Comparison of ENCODE assay signal across 2 cellular contexts in genomic region chr19:5271145-5271544, GRCh38.
TF ChIP-seq lines count a peak whose summit lies in the region.

No MANE protein-coding gene starts in this region.

TF ChIP-seq in IMR-90, 13 proteins besides CTCF, POLR2A, EP300 and RAD21 (continued from another document):
- TF ChIP-seq MAZ (IDR thresholded peaks at IDR 0.05; ENCODE audit: borderline replicate concordance, low read depth, low read length) (no peak), NFE2L2 (IDR thresholded peaks at IDR 0.05; ENCODE audit: low read depth, low read length) (no peak), USF2 (IDR thresholded peaks at IDR 0.05; ENCODE audit: low read depth, low read length) (no peak), CEBPB (IDR thresholded peaks at IDR 0.05; ENCODE audit: low read depth, low read length) (no peak), FOS (IDR thresholded peaks at IDR 0.05; ENCODE audit: low read depth, low read length) (no peak), CHD1 (IDR thresholded peaks at IDR 0.05; ENCODE audit: low read depth, low read length) (no peak), BHLHE40 (IDR thresholded peaks at IDR 0.05; ENCODE audit: low read depth, low read length) (no peak)
- TF ChIP-seq, protein P1, sequence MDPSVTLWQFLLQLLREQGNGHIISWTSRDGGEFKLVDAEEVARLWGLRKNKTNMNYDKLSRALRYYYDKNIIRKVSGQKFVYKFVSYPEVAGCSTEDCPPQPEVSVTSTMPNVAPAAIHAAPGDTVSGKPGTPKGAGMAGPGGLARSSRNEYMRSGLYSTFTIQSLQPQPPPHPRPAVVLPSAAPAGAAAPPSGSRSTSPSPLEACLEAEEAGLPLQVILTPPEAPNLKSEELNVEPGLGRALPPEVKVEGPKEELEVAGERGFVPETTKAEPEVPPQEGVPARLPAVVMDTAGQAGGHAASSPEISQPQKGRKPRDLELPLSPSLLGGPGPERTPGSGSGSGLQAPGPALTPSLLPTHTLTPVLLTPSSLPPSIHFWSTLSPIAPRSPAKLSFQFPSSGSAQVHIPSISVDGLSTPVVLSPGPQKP (IDR thresholded peaks at IDR 0.05; ENCODE audit: borderline replicate concordance, low read depth, low read length): no peak

TF ChIP-seq in K562, 482 proteins besides CTCF, POLR2A, EP300 and RAD21:
- TF ChIP-seq, protein P2, sequence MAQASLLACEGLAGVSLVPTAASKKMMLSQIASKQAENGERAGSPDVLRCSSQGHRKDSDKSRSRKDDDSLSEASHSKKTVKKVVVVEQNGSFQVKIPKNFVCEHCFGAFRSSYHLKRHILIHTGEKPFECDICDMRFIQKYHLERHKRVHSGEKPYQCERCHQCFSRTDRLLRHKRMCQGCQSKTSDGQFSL (CRISPR knock-in tag; IDR thresholded peaks at IDR 0.05): no peak
- TF ChIP-seq, protein P2 (tag; IDR thresholded peaks at IDR 0.05): no peak
- TF ChIP-seq ZNF444 (CRISPR knock-in tag; IDR thresholded peaks at IDR 0.05) (no peak), SRF (CRISPR knock-in tag; IDR thresholded peaks at IDR 0.05) (peak; percentile 83 to 98), ZNF780A (CRISPR knock-in tag; IDR thresholded peaks at IDR 0.05) (no peak), ZFPM2 (CRISPR knock-in tag; IDR thresholded peaks at IDR 0.05) (no peak), ETS1 (conservative IDR thresholded peaks at IDR 0.05; ENCODE audit: control insufficient read depth, low read depth, low read length) (no peak), GATA2 (CRISPR knock-in tag; IDR thresholded peaks at IDR 0.05) (peak; percentile 38; the same call in 1 of the 2 replicates), CCNT2 (IDR thresholded peaks at IDR 0.05; ENCODE audit: borderline replicate concordance, extremely low read depth, insufficient read length, low read depth, low read length) (no peak), ZNF384 (IDR thresholded peaks at IDR 0.05; ENCODE audit: low read depth, low read length) (peak; percentile 93), RNF2 (IDR thresholded peaks at IDR 0.05) (no peak)
- TF ChIP-seq, protein P1 (CRISPR knock-in tag; IDR thresholded peaks at IDR 0.05): no peak
